ENCODE assay signal across 10 cellular contexts in the genomic region with DNA sequence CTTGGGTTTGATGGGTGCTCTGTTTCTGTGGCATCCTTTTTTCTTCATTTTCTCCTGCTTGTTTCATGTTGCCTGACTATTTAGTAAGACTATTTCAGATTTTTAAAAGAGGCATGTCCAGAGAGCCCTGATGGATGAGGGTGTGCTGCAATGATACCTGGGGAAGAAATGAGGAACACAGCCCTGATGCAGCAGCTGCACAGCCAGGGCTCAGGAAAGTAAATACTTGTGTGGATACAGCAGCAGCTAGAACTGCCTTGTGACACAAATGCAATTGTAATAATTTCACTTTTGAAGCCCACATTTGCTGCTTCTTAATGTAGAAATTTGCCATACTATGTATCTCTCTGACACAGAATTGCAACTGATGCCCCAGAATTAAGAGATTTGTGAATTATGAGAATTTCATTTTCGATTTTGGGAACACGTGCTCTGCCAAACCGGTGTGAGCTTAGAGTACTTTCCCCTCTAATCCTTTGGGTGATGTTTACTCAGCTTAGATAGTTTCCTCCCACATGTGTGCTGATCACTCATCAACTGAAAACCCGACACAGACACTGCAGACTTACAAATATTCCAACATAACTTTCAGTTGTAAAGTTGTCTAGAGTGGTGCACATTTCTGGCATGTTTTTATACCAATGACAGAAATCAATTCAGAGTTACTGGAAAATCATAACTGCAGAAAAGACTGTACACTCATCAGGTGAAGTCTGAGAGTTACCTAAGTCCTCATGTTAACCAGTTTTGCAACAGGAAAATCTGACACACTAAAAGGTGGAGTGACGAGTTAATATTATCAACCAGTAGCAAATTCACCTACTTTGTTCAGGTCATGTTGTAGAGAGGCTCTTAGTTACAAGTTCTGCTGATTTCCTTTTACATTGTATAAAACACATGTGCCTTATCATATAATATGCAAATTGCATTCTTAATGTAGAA.
DNase-seq lines count a peak whose midpoint lies in the region; ATAC-seq and TF ChIP-seq lines count a peak whose summit lies in the region.
"Had no signal": no experiment of that assay in that cellular context is flagged by ENCODE, and none has a peak within 500 bp of the region (broad histone marks: within the 10 kb centered on the region; RNA-seq: fewer than 3 reads in every experiment).

No MANE protein-coding gene starts in this region.

- intact Hi-C loops in esophagus muscularis mucosa (cut with DNase I) = no loop called here

- TF ChIP-seq CTCF in esophagus muscularis mucosa (IDR thresholded peaks at IDR 0.05) (no peak), GM10248 (IDR thresholded peaks at IDR 0.05; ENCODE audit: control extremely low read depth, extremely low read depth, low read depth, missing control alignments) (no peak)

- no peak for TF ChIP-seq EP300 in esophagus muscularis mucosa (IDR thresholded peaks at IDR 0.05)

- POLR2A ChIA-PET in GM10248 (lab: Yijun Ruan, JAX) = no interaction called here

- H3K36me3 ChIP-seq in esophagus muscularis mucosa = no peaks in the 10 kb centered on the region
- H3K36me3 ChIP-seq: BE2C had no signal

- no peak overlapping the region for H3K4me3 ChIP-seq in esophagus muscularis mucosa

- peak; percentile 86 for DNase-seq in DMS153 treated with DMSO at 0.1 percent for 48 hours (lab: John Stamatoyannopoulos, UW; ENCODE audit: unreplicated experiment)
- peak; percentile 16 for DNase-seq in RPMI8226
- no peak for DNase-seq in esophagus muscularis mucosa (ENCODE audit: extremely low spot score)
- DNase-seq in GM10248 (ENCODE audit: extremely low spot score) = no peak
- DNase-seq in T1000 (lab: John Stamatoyannopoulos, UW) = no peak
- DNase-seq in DMS114 treated with DMSO at 0.1 percent for 48 hours (lab: John Stamatoyannopoulos, UW; ENCODE audit: unreplicated experiment) = no peak
- DNase-seq: activated CD4-positive, alpha-beta T cell treated with anti-CD3 and anti-CD28 coated beads, Interleukin-2, amount 50 U/mL, for 1 hour; BE2C had no signal

- WGBS in esophagus muscularis mucosa = 64% methylated on average over 5 of the region's 5 CpGs

- CTCF ChIA-PET in GM10248 (lab: Yijun Ruan, JAX) = interaction anchor here (0.7 kb wide), 1 partner anchor 10 kb away, joined by 3 read pairs; no protein-coding TSS in a partner anchor

- TF ChIP-seq POLR2A in esophagus muscularis mucosa (IDR thresholded peaks at IDR 0.05; ENCODE audit: low read depth) = no peak

- no peak overlapping the region for H3K27ac ChIP-seq in esophagus muscularis mucosa (replicated peaks in 1 of 4)

- ATAC-seq in GM21515 (IDR thresholded peaks at IDR 0.05; ENCODE audit: unreplicated experiment) (peak; percentile 87), HG03457 (IDR thresholded peaks at IDR 0.05; ENCODE audit: unreplicated experiment) (peak; percentile 97)

- no peaks in the 10 kb centered on the region for H3K27me3 ChIP-seq in esophagus muscularis mucosa
- H3K27me3 ChIP-seq: BE2C had no signal

- H3K4me1 ChIP-seq in esophagus muscularis mucosa = no peaks in the 10 kb centered on the region
- H3K4me1 ChIP-seq: BE2C had no signal

- H3K9me3 ChIP-seq in esophagus muscularis mucosa = no peaks in the 10 kb centered on the region
- H3K9me3 ChIP-seq: BE2C had no signal

Comparison
In these comparisons a context has a peak if more than half of its experiments do, and no peak if none do; other contexts are left out.
1. DNase-seq: peak in DMS153 treated with DMSO at 0.1 percent for 48 hours (single experiment) and RPMI8226 (single experiment); none in esophagus muscularis mucosa (single experiment), GM10248 (single experiment), T1000 (single experiment) and DMS114 treated with DMSO at 0.1 percent for 48 hours (single experiment).